ENCODE assay signal across 21 cellular contexts in the genomic region with DNA sequence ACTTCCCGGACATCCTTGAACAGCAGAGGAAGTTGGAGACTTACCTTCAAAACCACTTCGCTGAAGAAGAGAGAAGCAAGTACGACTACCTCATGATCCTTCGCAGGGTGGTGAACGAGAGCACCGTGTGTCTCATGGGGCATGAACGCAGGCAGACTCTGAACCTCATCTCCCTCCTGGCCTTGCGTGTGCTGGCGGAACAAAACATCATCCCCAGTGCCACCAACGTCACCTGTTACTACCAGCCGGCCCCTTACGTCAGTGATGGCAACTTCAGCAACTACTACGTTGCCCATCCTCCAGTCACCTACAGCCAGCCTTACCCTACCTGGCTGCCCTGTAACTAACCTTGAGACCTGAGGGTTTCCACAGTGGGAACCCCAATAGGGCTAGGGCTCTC.
"Had no signal": no experiment of that assay in that cellular context is flagged by ENCODE, and none has a peak within 500 bp of the region (broad histone marks: within the 10 kb centered on the region; RNA-seq: fewer than 3 reads in every experiment).

No MANE protein-coding gene starts in this region.

- FAIRE-seq: endometrium, frontal cortex had no signal

- H3K27me3 Mint-ChIP-seq: stimulated activated memory B cell treated with anti-CD40 and anti-IgM and Interleukin-4, amounts not matched to agents 10 μg/mL and 1 μg/mL and 100 μg/mL, for 72 hours had no signal

- H3K9me3 ChIP-seq: heart left ventricle, mucosa of descending colon, spleen, testis, tibial nerve, upper lobe of right lung had no signal

- H3K4me1 ChIP-seq: heart left ventricle, testis, tibial nerve had no signal

- H3K4me3 ChIP-seq: dorsolateral prefrontal cortex, heart left ventricle, mucosa of descending colon, spleen, testis, tibial nerve, upper lobe of right lung had no signal

- H3K9me3 Mint-ChIP-seq: naive thymus-derived CD8-positive, alpha-beta T cell; stimulated activated memory B cell treated with anti-CD40 and anti-IgM and Interleukin-4, amounts not matched to agents 10 μg/mL and 1 μg/mL and 100 μg/mL, for 72 hours; stimulated activated naive CD8-positive, alpha-beta T cell treated with anti-CD3 and anti-CD28 coated beads, Interleukin-15, amount 100 ng/mL, for 72 hours had no signal

- H3K27ac Mint-ChIP-seq: stimulated activated naive CD8-positive, alpha-beta T cell treated with anti-CD3 and anti-CD28 coated beads, Interleukin-15, amount 100 ng/mL, for 72 hours had no signal

- H3K4me3 Mint-ChIP-seq: naive thymus-derived CD8-positive, alpha-beta T cell; stimulated activated memory B cell treated with anti-CD40 and anti-IgM and Interleukin-4, amounts not matched to agents 10 μg/mL and 1 μg/mL and 100 μg/mL, for 72 hours; stimulated activated naive CD8-positive, alpha-beta T cell treated with anti-CD3 and anti-CD28 coated beads, Interleukin-15, amount 100 ng/mL, for 72 hours had no signal

- H3K27me3 ChIP-seq: dorsolateral prefrontal cortex, heart left ventricle, spleen, testis, tibial nerve, upper lobe of right lung had no signal

- ATAC-seq: esophagus mucosa; heart left ventricle; mucosa of descending colon; naive thymus-derived CD8-positive, alpha-beta T cell; sciatic nerve; stimulated activated memory B cell treated with anti-CD40 and anti-IgM and Interleukin-4, amounts not matched to agents 10 μg/mL and 1 μg/mL and 100 μg/mL, for 72 hours; stimulated activated naive CD8-positive, alpha-beta T cell treated with anti-CD3 and anti-CD28 coated beads, Interleukin-15, amount 100 ng/mL, for 72 hours; upper lobe of right lung had no signal

- DNase-seq: cortex of kidney; dorsolateral prefrontal cortex; effector memory CD4-positive, alpha-beta T cell; heart left ventricle; hippocampal formation; mucosa of descending colon; naive thymus-derived CD8-positive, alpha-beta T cell; occipital lobe; spleen; stimulated activated CD4-positive, alpha-beta T cell treated with anti-CD3 and anti-CD28 coated beads, Interleukin-15, amount 100 ng/mL, for 24 hours; stimulated activated CD4-positive, alpha-beta T cell treated with anti-CD3 and anti-CD28 coated beads, Interleukin-1b, Interleukin-23, amount 100 ng/mL, for 48 hours; stimulated activated CD4-positive, alpha-beta T cell treated with anti-CD3 and anti-CD28 coated beads, Interleukin-4, amount 100 ng/mL, for 24 hours; stimulated activated naive CD8-positive, alpha-beta T cell treated with anti-CD3 and anti-CD28 coated beads, Interleukin-15, amount 100 ng/mL, for 72 hours; testis; upper lobe of right lung had no signal

- H3K27ac ChIP-seq: dorsolateral prefrontal cortex, heart left ventricle, testis, tibial nerve, upper lobe of right lung had no signal
